9 cellular contexts compared by ENCODE assay signal in the genomic region with DNA sequence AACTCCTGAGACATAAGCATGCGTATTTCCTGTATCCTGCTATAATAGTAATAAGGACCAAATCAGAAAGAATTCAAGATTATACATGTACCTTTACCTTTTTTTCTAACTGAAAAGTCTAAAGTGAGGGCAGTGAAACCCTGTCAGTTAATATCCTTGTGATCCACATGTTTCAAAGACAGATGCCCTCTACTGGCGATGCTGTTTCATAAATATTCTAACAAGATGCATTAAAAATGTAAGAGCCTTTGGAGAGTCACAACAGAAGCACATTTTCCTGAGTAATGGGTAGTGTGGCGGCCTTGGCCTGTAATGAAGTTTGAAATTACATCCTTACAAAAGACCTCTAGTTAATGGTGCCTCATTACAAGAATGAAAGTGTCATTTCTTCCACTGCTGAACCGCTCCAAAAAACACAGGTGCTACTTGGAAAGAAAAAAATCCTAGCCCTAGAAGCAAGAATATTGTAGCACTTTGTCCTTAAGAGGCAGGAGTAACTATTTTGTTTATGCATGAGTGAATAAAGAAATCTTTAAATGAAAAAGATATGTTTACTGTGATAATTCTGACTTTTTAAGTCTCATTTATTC.
A peak's percentile ranks its signal among the peaks of the same experiment; 100 is the strongest.
DNase-seq lines count a peak whose midpoint lies in the region; ATAC-seq, FAIRE-seq and TF ChIP-seq lines count a peak whose summit lies in the region.
"Had no signal": no experiment of that assay in that cellular context is flagged by ENCODE, and none has a peak within 500 bp of the region (broad histone marks: within the 10 kb centered on the region; RNA-seq: fewer than 3 reads in every experiment).

No MANE protein-coding gene starts in this region.

- intact Hi-C loops in endothelial cell of umbilical vein (cut with micrococcal nuclease) = loop anchor here (1.0 kb wide), 1 partner anchor 24 kb away; no protein-coding TSS in a partner anchor

- no CpG with 5 or more reads among the region's 4 CpGs for WGBS in trophoblast cell (ENCODE audit: extremely low coverage, insufficient coverage, insufficient read length)

- H3F3A ChIP-seq in GM23338 (replicated peaks; ENCODE audit: low read depth) = no peaks in the 10 kb centered on the region

- H3K4ac ChIP-seq in trophoblast cell (ENCODE audit: low read depth, low read length) = no peak overlapping the region

- H2AK5ac ChIP-seq in trophoblast cell (ENCODE audit: low read length) = no peak overlapping the region

- H3K27ac ChIP-seq in GM23338 (ENCODE audit: low read depth) (no peak overlapping the region), endothelial cell of umbilical vein (ENCODE audit: insufficient read depth, low read depth, low read length) (no peak overlapping the region), trophoblast cell (ENCODE audit: low read depth, low read length) (no peak overlapping the region)
- no peak overlapping the region for H3K27ac ChIP-seq in effector memory CD4-positive, alpha-beta T cell (ENCODE audit: insufficient read depth, low read length, poor library complexity, severe bottlenecking)

- H3K36me3 Mint-ChIP-seq in GM23338 (ENCODE audit: low read depth) = no peaks in the 10 kb centered on the region
- H3K36me3 Mint-ChIP-seq in effector memory CD8-positive, alpha-beta T cell (ENCODE audit: insufficient read depth) = no peaks in the 10 kb centered on the region
- H3K36me3 Mint-ChIP-seq: T-cell had no signal

- H3K23ac ChIP-seq in trophoblast cell (ENCODE audit: low read length) = no peak overlapping the region

- no peak overlapping the region for H4K8ac ChIP-seq in trophoblast cell (ENCODE audit: low read depth, low read length)

- TF ChIP-seq POLR2A in endothelial cell of umbilical vein (IDR thresholded peaks at IDR 0.05; ENCODE audit: low read depth, low read length) = no peak

- H3K4me3 Mint-ChIP-seq in GM23338 = no peak overlapping the region
- H3K4me3 Mint-ChIP-seq in effector memory CD8-positive, alpha-beta T cell = no peak overlapping the region
- H3K4me3 Mint-ChIP-seq: T-cell had no signal

- no peak overlapping the region for H4K12ac ChIP-seq in trophoblast cell (ENCODE audit: low read depth, low read length)

- CTCF ChIA-PET in endothelial cell of umbilical vein (lab: Charles Lee) = no interaction called here

- H3K36me3 ChIP-seq in GM23338 (ENCODE audit: insufficient read depth) = no peaks in the 10 kb centered on the region
- no peaks in the 10 kb centered on the region for H3K36me3 ChIP-seq in endothelial cell of umbilical vein (ENCODE audit: control insufficient read depth in 2 of 2, extremely low read depth in 1 of 2, insufficient read depth in 2 of 2, low read length in 2 of 2)
- no peaks in the 10 kb centered on the region for H3K36me3 ChIP-seq in trophoblast cell (ENCODE audit: control insufficient read depth in 1 of 2, insufficient read depth in 2 of 2, low read length in 2 of 2)
- no peaks in the 10 kb centered on the region for H3K36me3 ChIP-seq in effector memory CD4-positive, alpha-beta T cell (ENCODE audit: control insufficient read depth, insufficient read depth, low read length)

- H2BK5ac ChIP-seq in trophoblast cell (ENCODE audit: low read depth, low read length, poor library complexity) = no peak overlapping the region

- H3K14ac ChIP-seq in trophoblast cell (ENCODE audit: low read length) = no peak overlapping the region

- no peaks in the 10 kb centered on the region for H3K9me1 ChIP-seq in endothelial cell of umbilical vein (replicated peaks; ENCODE audit: control insufficient read depth, extremely low read depth, insufficient read depth, low read length)

- no peak overlapping the region for H3K27ac Mint-ChIP-seq in GM23338
- no peak overlapping the region for H3K27ac Mint-ChIP-seq in effector memory CD8-positive, alpha-beta T cell
- H3K27ac Mint-ChIP-seq: T-cell had no signal

- H3K79me2 ChIP-seq in GM23338 (replicated peaks; ENCODE audit: insufficient read depth) = no peaks in the 10 kb centered on the region
- H3K79me2 ChIP-seq in endothelial cell of umbilical vein (ENCODE audit: control insufficient read depth, insufficient read depth, low read length) = no peaks in the 10 kb centered on the region
- no peaks in the 10 kb centered on the region for H3K79me2 ChIP-seq in trophoblast cell (ENCODE audit: control insufficient read depth, insufficient read depth, low read length, poor library complexity)

- H4K91ac ChIP-seq in trophoblast cell (ENCODE audit: low read depth, low read length) = no peak overlapping the region

- peaks cover 5% of the 10 kb centered on the region for H3K27me3 Mint-ChIP-seq in GM23338 (ENCODE audit: insufficient read depth, low read depth, poor library complexity)
- H3K27me3 Mint-ChIP-seq in effector memory CD8-positive, alpha-beta T cell = peaks cover 24 to 37% of the 10 kb centered on the region in 2 donors

- H3K27me3 ChIP-seq in GM23338 (ENCODE audit: insufficient read depth) (no peaks in the 10 kb centered on the region), endothelial cell of umbilical vein (ENCODE audit: control insufficient read depth in 2 of 2, insufficient read depth in 2 of 2, low read length in 2 of 2) (no peaks in the 10 kb centered on the region), trophoblast cell (ENCODE audit: insufficient read depth, low read length) (no peaks in the 10 kb centered on the region)
- no peaks in the 10 kb centered on the region for H3K27me3 ChIP-seq in effector memory CD4-positive, alpha-beta T cell (replicated peaks; ENCODE audit: control insufficient read depth, insufficient read depth, low read length, poor library complexity, severe bottlenecking)

- no peak overlapping the region for H2BK120ac ChIP-seq in trophoblast cell (ENCODE audit: insufficient read depth, low read length, poor library complexity)

- H3K18ac ChIP-seq in trophoblast cell (ENCODE audit: low read length) = no peak overlapping the region

- no peaks in the 10 kb centered on the region for H4K20me1 ChIP-seq in GM23338 (replicated peaks; ENCODE audit: insufficient read depth)
- no peaks in the 10 kb centered on the region for H4K20me1 ChIP-seq in endothelial cell of umbilical vein (replicated peaks; ENCODE audit: control insufficient read depth, extremely low read depth, insufficient read depth, low read length)

- BruUV-seq in endothelial cell of umbilical vein (replicated peaks; lab: Mats Ljungman, UMichigan) = no TSS peak

- no peaks in the 10 kb centered on the region for H3K9me3 ChIP-seq in endothelial cell of umbilical vein (replicated peaks; ENCODE audit: control insufficient read depth, insufficient read depth, low read length)
- H3K9me3 ChIP-seq in trophoblast cell (ENCODE audit: insufficient read depth, low read depth, low read length) = no peaks in the 10 kb centered on the region
- no peaks in the 10 kb centered on the region for H3K9me3 ChIP-seq in effector memory CD4-positive, alpha-beta T cell (ENCODE audit: control insufficient read depth, low read length)

- peak; percentile 29; the same call in 1 of the 3 replicates for ATAC-seq in GM23338
- ATAC-seq in effector memory CD8-positive, alpha-beta T cell (replicated peaks) = no peak
- ATAC-seq: T-cell had no signal

- H3K4me3 ChIP-seq in GM23338 (no peak overlapping the region), endothelial cell of umbilical vein (replicated peaks in 1 of 3; ENCODE audit: insufficient read depth in 1 of 3, low read depth in 1 of 3, low read length in 3 of 3) (no peak overlapping the region), trophoblast cell (ENCODE audit: low read depth, low read length) (no peak overlapping the region)
- H3K4me3 ChIP-seq in effector memory CD4-positive, alpha-beta T cell (ENCODE audit: insufficient read depth, low read depth, low read length, poor library complexity, severe bottlenecking) = no peak overlapping the region

- H3K9ac ChIP-seq in endothelial cell of umbilical vein (replicated peaks; ENCODE audit: extremely low read depth, insufficient read depth, low read length) (no peak overlapping the region), trophoblast cell (ENCODE audit: low read length) (no peak overlapping the region)

- H3K4me1 ChIP-seq in GM23338 (ENCODE audit: insufficient read depth) (peaks cover 4% of the 10 kb centered on the region; the same call in 1 of the 2 replicates), endothelial cell of umbilical vein (ENCODE audit: control insufficient read depth, extremely low read depth, insufficient read depth, low read length) (no peaks in the 10 kb centered on the region), trophoblast cell (ENCODE audit: control insufficient read depth in 1 of 2, insufficient read depth in 2 of 2, low read length in 2 of 2) (no peaks in the 10 kb centered on the region)
- no peaks in the 10 kb centered on the region for H3K4me1 ChIP-seq in effector memory CD4-positive, alpha-beta T cell (ENCODE audit: control insufficient read depth, insufficient read depth, low read length, poor library complexity, severe bottlenecking)

- no peak overlapping the region for H3K4me2 ChIP-seq in GM23338
- no peak overlapping the region for H3K4me2 ChIP-seq in endothelial cell of umbilical vein (ENCODE audit: insufficient read depth, low read length)
- H3K4me2 ChIP-seq in trophoblast cell (ENCODE audit: low read length) = no peak overlapping the region

- H3K9me2 ChIP-seq in GM23338 (ENCODE audit: insufficient read depth) = 0 out of 2 replicates have a peak, but pooled peaks cover 2% of the 10 kb centered on the region

- POLR2A ChIA-PET in endothelial cell of umbilical vein (lab: Charles Lee) = no interaction called here

- H3K9me3 Mint-ChIP-seq in GM23338 = no peaks in the 10 kb centered on the region
- H3K9me3 Mint-ChIP-seq in effector memory CD8-positive, alpha-beta T cell = no peaks in the 10 kb centered on the region
- H3K9me3 Mint-ChIP-seq: T-cell had no signal

- FAIRE-seq in endothelial cell of umbilical vein (lab: Jason Lieb, UNC) = peak; percentile 83

- DNase-seq in COR-L47 (lab: John Stamatoyannopoulos, UW) (peak; percentile 7), GM23338 (ENCODE audit: low spot score) (peak; percentile 70), RPMI7951 (ENCODE audit: low read depth) (peak; percentile 46), endothelial cell of umbilical vein (ENCODE audit: low read depth, low spot score) (peak; percentile 44), trophoblast cell (peak; percentile 33 to 73), iPS-NIHi11 (ENCODE audit: low spot score) (no peak)
- DNase-seq in effector memory CD4-positive, alpha-beta T cell = no peak
- no peak for DNase-seq in effector memory CD8-positive, alpha-beta T cell

- H3K4me1 Mint-ChIP-seq in GM23338 = peaks cover 14% of the 10 kb centered on the region
- H3K4me1 Mint-ChIP-seq in effector memory CD8-positive, alpha-beta T cell (ENCODE audit: low read depth in 2 of 2) = no peaks in the 10 kb centered on the region
- H3K4me1 Mint-ChIP-seq: T-cell had no signal

- TF ChIP-seq CTCF in GM23338 (conservative IDR thresholded peaks at IDR 0.05; ENCODE audit: low read depth in 2 of 2) (peak; percentile 57 to 68), endothelial cell of umbilical vein (IDR thresholded peaks at IDR 0.05; ENCODE audit: extremely low read depth in 1 of 2, insufficient read depth in 1 of 2, low read depth in 1 of 2, low read length in 2 of 2) (peak; percentile 40 to 44)

- no peaks in the 10 kb centered on the region for H3K79me1 ChIP-seq in trophoblast cell (ENCODE audit: low read length)

- no peak overlapping the region for H2AFZ ChIP-seq in GM23338
- no peak overlapping the region for H2AFZ ChIP-seq in endothelial cell of umbilical vein (ENCODE audit: low read depth, low read length)
- no peak overlapping the region for H2AFZ ChIP-seq in trophoblast cell (ENCODE audit: insufficient read depth, low read length, poor library complexity)

- dilution Hi-C loops in endothelial cell of umbilical vein (cut with MboI; ENCODE audit: extremely low pct_ligation_motif_present, low sequenced_read_pairs) = no loop called here

- no peak overlapping the region for H2BK12ac ChIP-seq in trophoblast cell (ENCODE audit: low read length)

Comparison
In these comparisons a context has a peak if more than half of its experiments do, and no peak if none do; other contexts are left out.
1. DNase-seq: peak in COR-L47 (single experiment), GM23338 (single experiment), RPMI7951 (single experiment), endothelial cell of umbilical vein (single experiment) and trophoblast cell (2 of 2); none in effector memory CD4-positive, alpha-beta T cell (0 of 3), effector memory CD8-positive, alpha-beta T cell (0 of 3) and iPS-NIHi11 (single experiment).